In genomic region chr22:48719978-48720661, GRCh38 we compare ENCODE assay signal across 18 cellular contexts.
A peak's percentile ranks its signal among the peaks of the same experiment; 100 is the strongest.
DNase-seq lines count a peak whose midpoint lies in the region; ATAC-seq, FAIRE-seq and TF ChIP-seq lines count a peak whose summit lies in the region.
"Had no signal": no experiment of that assay in that cellular context is flagged by ENCODE, and none has a peak within 500 bp of the region (broad histone marks: within the 10 kb centered on the region; RNA-seq: fewer than 3 reads in every experiment).

No MANE protein-coding gene starts in this region.

- in situ Hi-C loops in K562 (cut with MboI), result no loop called here

- H3K4me3 Mint-ChIP-seq in activated CD8-positive, alpha-beta T cell treated with anti-CD3 and anti-CD28 coated beads for 36 hours, result no peak overlapping the region
- H3K4me3 Mint-ChIP-seq in activated CD8-positive, alpha-beta T cell treated with anti-CD3 and anti-CD28 coated beads, Interleukin-2, amount 10 ng/mL, durations not matched to agents 7 days and 5 days, result no peak overlapping the region

- no peak for TF ChIP-seq EP300 in K562 (IDR thresholded peaks at IDR 0.05; ENCODE audit: low read length)

- no peaks in the 10 kb centered on the region for H3K4me1 ChIP-seq in K562 (replicated peaks in 1 of 2; ENCODE audit: control insufficient read depth in 2 of 2, insufficient read depth in 2 of 2, low read length in 2 of 2)
- no peaks in the 10 kb centered on the region for H3K4me1 ChIP-seq in smooth muscle cell (ENCODE audit: low read depth)
- H3K4me1 ChIP-seq: Caco-2, heart left ventricle, pancreas had no signal

- no peaks in the 10 kb centered on the region for H3K79me2 ChIP-seq in K562 (ENCODE audit: control insufficient read depth, insufficient read depth, low read length)
- H3K79me2 ChIP-seq in smooth muscle cell (ENCODE audit: low read depth), result no peaks in the 10 kb centered on the region

- DNase-seq in activated CD8-positive, alpha-beta T cell treated with anti-CD3 and anti-CD28 coated beads for 36 hours, result peak; percentile 8
- DNase-seq in activated CD8-positive, alpha-beta T cell treated with anti-CD3 and anti-CD28 coated beads, Interleukin-2, amount 10 ng/mL, durations not matched to agents 7 days and 5 days, result no peak
- DNase-seq in Jurkat, Clone E6-1 (ENCODE audit: low read depth, low spot score), result peak; percentile 7
- DNase-seq in K562 (ENCODE audit: extremely low read depth in 1 of 4, low spot score in 3 of 4) (peak; percentile 21 to 72 (median 67)), smooth muscle cell (lab: John Stamatoyannopoulos, UW; ENCODE audit: unreplicated experiment) (no peak), DMS79 treated with DMSO at 0.1 percent for 48 hours (lab: John Stamatoyannopoulos, UW) (no peak), amniotic stem cell (lab: John Stamatoyannopoulos, UW) (no peak)
- DNase-seq: body of pancreas, dermis blood vessel endothelial cell, GOT3, kidney glomerular epithelial cell, NCI-H1092, NCI-H2227 treated with DMSO at 0.1 percent for 48 hours had no signal

- H3K4me2 ChIP-seq in K562 (ENCODE audit: insufficient read depth, low read length), result no peak overlapping the region
- H3K4me2 ChIP-seq in smooth muscle cell, result no peak overlapping the region

- BruUV-seq in K562 (replicated peaks; lab: Mats Ljungman, UMichigan), result no TSS peak

- no peak for ATAC-seq in activated CD8-positive, alpha-beta T cell treated with anti-CD3 and anti-CD28 coated beads for 36 hours
- no peak for ATAC-seq in activated CD8-positive, alpha-beta T cell treated with anti-CD3 and anti-CD28 coated beads, Interleukin-2, amount 10 ng/mL, durations not matched to agents 7 days and 5 days
- ATAC-seq in K562 (peak; percentile 86), HG03025 (IDR thresholded peaks at IDR 0.05; ENCODE audit: low FRiP score, unreplicated experiment) (no peak)
- ATAC-seq: esophagus mucosa, heart left ventricle had no signal

- peaks cover 2% of the 10 kb centered on the region for H3K4me1 Mint-ChIP-seq in activated CD8-positive, alpha-beta T cell treated with anti-CD3 and anti-CD28 coated beads for 36 hours (ENCODE audit: low read depth)
- H3K4me1 Mint-ChIP-seq in activated CD8-positive, alpha-beta T cell treated with anti-CD3 and anti-CD28 coated beads, Interleukin-2, amount 10 ng/mL, durations not matched to agents 7 days and 5 days (ENCODE audit: low read depth), result peaks cover 7% of the 10 kb centered on the region

- H3K27me3 Mint-ChIP-seq in activated CD8-positive, alpha-beta T cell treated with anti-CD3 and anti-CD28 coated beads for 36 hours, result peaks cover 9% of the 10 kb centered on the region
- no peaks in the 10 kb centered on the region for H3K27me3 Mint-ChIP-seq in activated CD8-positive, alpha-beta T cell treated with anti-CD3 and anti-CD28 coated beads, Interleukin-2, amount 10 ng/mL, durations not matched to agents 7 days and 5 days (ENCODE audit: low read depth)

- H3K27ac Mint-ChIP-seq in activated CD8-positive, alpha-beta T cell treated with anti-CD3 and anti-CD28 coated beads for 36 hours, result no peak overlapping the region
- no peak overlapping the region for H3K27ac Mint-ChIP-seq in activated CD8-positive, alpha-beta T cell treated with anti-CD3 and anti-CD28 coated beads, Interleukin-2, amount 10 ng/mL, durations not matched to agents 7 days and 5 days

- H3K27ac ChIP-seq in K562 (ENCODE audit: extremely low read depth, low read depth, low read length), result no peak overlapping the region
- no peak overlapping the region for H3K27ac ChIP-seq in smooth muscle cell (ENCODE audit: low read depth)
- H3K27ac ChIP-seq: heart left ventricle had no signal

- no peak overlapping the region for H3K9ac ChIP-seq in K562 (ENCODE audit: insufficient read depth in 1 of 2, low read depth in 2 of 2, low read length in 2 of 2)
- no peak overlapping the region for H3K9ac ChIP-seq in smooth muscle cell (ENCODE audit: low read depth)

- H3K9me3 Mint-ChIP-seq in activated CD8-positive, alpha-beta T cell treated with anti-CD3 and anti-CD28 coated beads for 36 hours, result peaks cover 6% of the 10 kb centered on the region
- H3K9me3 Mint-ChIP-seq in activated CD8-positive, alpha-beta T cell treated with anti-CD3 and anti-CD28 coated beads, Interleukin-2, amount 10 ng/mL, durations not matched to agents 7 days and 5 days (ENCODE audit: insufficient read depth), result peaks cover 4% of the 10 kb centered on the region

- intact Hi-C loops in activated CD8-positive, alpha-beta T cell treated with anti-CD3 and anti-CD28 coated beads for 36 hours (cut with micrococcal nuclease), result no loop called here
- intact Hi-C loops in K562 (cut with micrococcal nuclease), result no loop called here

- H3K4me3 ChIP-seq in Jurkat, Clone E6-1 (ENCODE audit: low read length), result no peak overlapping the region
- no peak overlapping the region for H3K4me3 ChIP-seq in K562
- no peak overlapping the region for H3K4me3 ChIP-seq in smooth muscle cell
- H3K4me3 ChIP-seq: body of pancreas, heart left ventricle, pancreas had no signal

- WGBS in K562 (ENCODE audit: insufficient coverage, low coverage, missing lambda C conversion rate), result 3% methylated on average over 16 of the region's 23 CpGs
- 78% methylated on average over 23 of the region's 23 CpGs for WGBS in smooth muscle cell (ENCODE audit: low lambda C conversion rate)

- no peaks in the 10 kb centered on the region for H3K9me1 ChIP-seq in K562 (ENCODE audit: control insufficient read depth, insufficient read depth, low read length)

- POLR2A ChIA-PET in activated CD8-positive, alpha-beta T cell treated with anti-CD3 and anti-CD28 coated beads for 36 hours (lab: Charles Lee), result no interaction called here
- POLR2A ChIA-PET in activated CD8-positive, alpha-beta T cell treated with anti-CD3 and anti-CD28 coated beads, Interleukin-2, amount 10 ng/mL, durations not matched to agents 7 days and 5 days (lab: Charles Lee), result no interaction called here
- POLR2A ChIA-PET in K562 (lab: Yijun Ruan, JAX), result no interaction called here

- H2AFZ ChIP-seq in K562 (ENCODE audit: low read depth, low read length) (no peak overlapping the region), smooth muscle cell (ENCODE audit: low read depth) (no peak overlapping the region)

- TF ChIP-seq POLR2A in K562 (conservative IDR thresholded peaks at IDR 0.05), result no peak

- peak; percentile 39 for TF ChIP-seq CTCF in activated CD8-positive, alpha-beta T cell treated with anti-CD3 and anti-CD28 coated beads for 36 hours (IDR thresholded peaks at IDR 0.05)
- TF ChIP-seq CTCF in K562 (IDR thresholded peaks at IDR 0.05 in 2 of 3, conservative IDR thresholded peaks at IDR 0.05 in 1 of 3; ENCODE audit: insufficient read depth in 2 of 3, low read depth in 1 of 3, low read length in 3 of 3), result peak; percentile 44 to 59 (median 45)
- TF ChIP-seq CTCF in smooth muscle cell (IDR thresholded peaks at IDR 0.05; ENCODE audit: borderline replicate concordance, insufficient read depth, poor library complexity, severe bottlenecking), result peak; percentile 15

- CTCF ChIA-PET in activated CD8-positive, alpha-beta T cell treated with anti-CD3 and anti-CD28 coated beads for 36 hours (lab: Charles Lee), result no interaction called here
- CTCF ChIA-PET in activated CD8-positive, alpha-beta T cell treated with anti-CD3 and anti-CD28 coated beads, Interleukin-2, amount 10 ng/mL, durations not matched to agents 7 days and 5 days (lab: Charles Lee), result no interaction called here
- CTCF ChIA-PET in K562 (lab: Yijun Ruan, JAX; ENCODE audit: low intra/inter-chr PET ratio), result interaction anchor here (0.7 kb wide), 1 partner anchor 408 kb away, joined by 3 read pairs; no protein-coding TSS in a partner anchor

- H3K36me3 ChIP-seq in K562 (ENCODE audit: control insufficient read depth, insufficient read depth, low read length) (no peaks in the 10 kb centered on the region), smooth muscle cell (ENCODE audit: low read depth) (no peaks in the 10 kb centered on the region)
- H3K36me3 ChIP-seq: heart left ventricle, pancreas had no signal

- H3K27me3 ChIP-seq in K562 (ENCODE audit: control insufficient read depth in 2 of 2, insufficient read depth in 2 of 2, low read length in 2 of 2) (no peaks in the 10 kb centered on the region; a peak in 2 of 5 replicates), smooth muscle cell (ENCODE audit: low read depth) (no peaks in the 10 kb centered on the region)
- H3K27me3 ChIP-seq: body of pancreas, heart left ventricle, pancreas had no signal

- no peaks in the 10 kb centered on the region for H3F3A ChIP-seq in smooth muscle cell (ENCODE audit: low read depth)

- FAIRE-seq in K562 (lab: Jason Lieb, UNC), result no peak
- FAIRE-seq: pancreas had no signal

- H3K9me3 ChIP-seq in K562 (replicated peaks; ENCODE audit: control insufficient read depth, insufficient read depth, low read depth, low read length), result no peaks in the 10 kb centered on the region
- no peaks in the 10 kb centered on the region for H3K9me3 ChIP-seq in smooth muscle cell (replicated peaks; ENCODE audit: low read depth)
- H3K9me3 ChIP-seq: body of pancreas, Caco-2, pancreas had no signal

- TF ChIP-seq RAD21 in K562 (CRISPR knock-in tag; conservative IDR thresholded peaks at IDR 0.05 in 1 of 2, IDR thresholded peaks at IDR 0.05 in 1 of 2), result 0 out of 4 replicates have a peak, but pooled peaks of 1 of the 2 experiments have one; percentile 10

- no peaks in the 10 kb centered on the region for H4K20me1 ChIP-seq in K562 (replicated peaks; ENCODE audit: control insufficient read depth, insufficient read depth, low read length)
- H4K20me1 ChIP-seq in smooth muscle cell (ENCODE audit: low read depth), result no peaks in the 10 kb centered on the region

- no peaks in the 10 kb centered on the region for H3K36me3 Mint-ChIP-seq in activated CD8-positive, alpha-beta T cell treated with anti-CD3 and anti-CD28 coated beads for 36 hours (ENCODE audit: low read depth)
- H3K36me3 Mint-ChIP-seq in activated CD8-positive, alpha-beta T cell treated with anti-CD3 and anti-CD28 coated beads, Interleukin-2, amount 10 ng/mL, durations not matched to agents 7 days and 5 days (ENCODE audit: low read depth), result no peaks in the 10 kb centered on the region

TF ChIP-seq in K562, 482 proteins besides CTCF, POLR2A, EP300 and RAD21 (continues in another document):
- TF ChIP-seq SMAD1 (IDR thresholded peaks at IDR 0.05; ENCODE audit: low read depth, low read length, partially characterized antibody) (no peak), CTCFL (IDR thresholded peaks at IDR 0.05; ENCODE audit: borderline replicate concordance, insufficient read depth, low read depth, low read length, poor library complexity, severe bottlenecking) (peak; percentile 45)

Comparison
In these comparisons a context has a peak if more than half of its experiments do, and no peak if none do; other contexts are left out.
1. DNase-seq: peak in activated CD8-positive, alpha-beta T cell treated with anti-CD3 and anti-CD28 coated beads for 36 hours (single experiment), Jurkat, Clone E6-1 (single experiment) and K562 (4 of 4); none in activated CD8-positive, alpha-beta T cell treated with anti-CD3 and anti-CD28 coated beads, Interleukin-2, amount 10 ng/mL, durations not matched to agents 7 days and 5 days (single experiment), smooth muscle cell (single experiment), DMS79 treated with DMSO at 0.1 percent for 48 hours (single experiment) and amniotic stem cell (single experiment).
2. Peak in every context shown above with its lines, with median percentiles within 50 percentile points of each other: CTCF ChIP-seq.